Comparison of ENCODE assay signal across 10 cellular contexts in genomic region chr15:46329876-46330275, GRCh38.
"Had no signal": no experiment of that assay in that cellular context is flagged by ENCODE, and none has a peak within 500 bp of the region (broad histone marks: within the 10 kb centered on the region; RNA-seq: fewer than 3 reads in every experiment).

No MANE protein-coding gene starts in this region.

- H3K9me3 Mint-ChIP-seq: H9, HFFc6 had no signal

- H2AFZ ChIP-seq: GM23248, GM23338 had no signal

- ATAC-seq: GM23338, HCT116 had no signal

- H3K4me3 ChIP-seq: GM23248, GM23338 had no signal

- FAIRE-seq: H1, H54 had no signal

- H3K4me3 Mint-ChIP-seq: GM23338, H9, HFFc6 had no signal

- H3K9ac ChIP-seq: GM23248 had no signal

- H3K27ac Mint-ChIP-seq: GM23338, H9, HFFc6 had no signal

- H3K27ac ChIP-seq: GM23248 had no signal

- H3K4me2 ChIP-seq: GM23338 had no signal

- H3K4me1 Mint-ChIP-seq: GM23338, H9 had no signal

- DNase-seq: GM23248, GOT3, H7, H9, HCEC 1CT, HFFc6 had no signal
